ENCODE assay signal across 10 cellular contexts in genomic region chr2:179049203-179049545, GRCh38. TPM values are rescaled to one million over a fixed set of nuclear protein-coding genes. Genes with fewer than 3 reads are reported as not detected.
DNase-seq lines count a peak whose midpoint lies in the region; ATAC-seq lines count a peak whose summit lies in the region.
"Had no signal": no experiment of that assay in that cellular context is flagged by ENCODE, and none has a peak within 500 bp of the region (broad histone marks: within the 10 kb centered on the region; RNA-seq: fewer than 3 reads in every experiment).

No MANE protein-coding gene starts in this region.

- intact Hi-C loops in left colon (cut with DNase I, micrococcal nuclease), result no loop called here

- no peaks in the 10 kb centered on the region for H3K27me3 ChIP-seq in subcutaneous abdominal adipose tissue (ENCODE audit: control insufficient read depth in 5 of 5, insufficient read depth in 4 of 5, low read length in 5 of 5)

- peaks cover 6% of the 10 kb centered on the region for H3K9me3 Mint-ChIP-seq in central memory CD8-positive, alpha-beta T cell
- H3K9me3 Mint-ChIP-seq: dendritic cell treated with granulocyte-macrophage colony-stimulating factor and Interleukin-4, amounts not matched to agents 40 ng/mL and 50 ng/mL, for 4 days had no signal

- no peaks in the 10 kb centered on the region for H3K27me3 Mint-ChIP-seq in central memory CD8-positive, alpha-beta T cell
- H3K27me3 Mint-ChIP-seq: dendritic cell treated with granulocyte-macrophage colony-stimulating factor and Interleukin-4, amounts not matched to agents 40 ng/mL and 50 ng/mL, for 4 days had no signal

- ATAC-seq in HG03103 (IDR thresholded peaks at IDR 0.05; ENCODE audit: low read depth, unreplicated experiment), result peak; percentile 30
- ATAC-seq in central memory CD8-positive, alpha-beta T cell (replicated peaks; ENCODE audit: extremely low read depth, poor library complexity, severe bottlenecking), result no peak
- ATAC-seq in left colon, result no peak
- ATAC-seq: A549 had no signal

- no peaks in the 10 kb centered on the region for H3K9me3 ChIP-seq in subcutaneous abdominal adipose tissue (ENCODE audit: control insufficient read depth in 5 of 5, low read length in 5 of 5)
- H3K9me3 ChIP-seq: A549 had no signal

- no peaks in the 10 kb centered on the region for H3K36me3 ChIP-seq in subcutaneous abdominal adipose tissue (ENCODE audit: control insufficient read depth in 5 of 5, insufficient read depth in 5 of 5, low read length in 5 of 5)

- H3K9ac ChIP-seq in subcutaneous abdominal adipose tissue (ENCODE audit: low read length in 5 of 5), result peak overlapping the region in 1 of 5 donors; percentile 68

- H3K27ac ChIP-seq in subcutaneous abdominal adipose tissue (ENCODE audit: low read depth, low read length), result peak overlapping the region; percentile 16
- H3K27ac ChIP-seq: A549 had no signal

- peak overlapping the region; percentile 65 for H3K4me3 Mint-ChIP-seq in central memory CD8-positive, alpha-beta T cell

- H3K4me1 ChIP-seq in subcutaneous abdominal adipose tissue (ENCODE audit: control insufficient read depth in 5 of 5, insufficient read depth in 5 of 5, low read length in 5 of 5), result peaks cover 0 to 29% (median 24%) of the 10 kb centered on the region in 5 donors
- H3K4me1 ChIP-seq: A549 had no signal

- peaks cover 7% of the 10 kb centered on the region for H3K4me1 Mint-ChIP-seq in central memory CD8-positive, alpha-beta T cell

- peak overlapping the region; percentile 44 for H3K27ac Mint-ChIP-seq in central memory CD8-positive, alpha-beta T cell (ENCODE audit: low read depth)
- H3K27ac Mint-ChIP-seq: dendritic cell treated with granulocyte-macrophage colony-stimulating factor and Interleukin-4, amounts not matched to agents 40 ng/mL and 50 ng/mL, for 4 days had no signal

- peak; percentile 14 for DNase-seq in NOMO-1 treated with DMSO at 0.1 percent for 48 hours (lab: John Stamatoyannopoulos, UW; ENCODE audit: unreplicated experiment)
- no peak for DNase-seq in NOMO-1 treated with dmso at 0.1 percent for 144 hours (lab: John Stamatoyannopoulos, UW; ENCODE audit: unreplicated experiment)
- no peak for DNase-seq in central memory CD8-positive, alpha-beta T cell (ENCODE audit: low spot score in 2 of 2)
- DNase-seq in activated CD4-positive, alpha-beta T cell treated with anti-CD3 and anti-CD28 coated beads for 48 hours, result no peak
- DNase-seq in left colon, result no peak
- DNase-seq in GM03348 (ENCODE audit: low spot score), result no peak

- H3K36me3 Mint-ChIP-seq in central memory CD8-positive, alpha-beta T cell (ENCODE audit: insufficient read depth), result peaks cover 3% of the 10 kb centered on the region

- peak overlapping the region in 4 of 5 donors; percentile 32 to 54 (median 50) for H3K4me3 ChIP-seq in subcutaneous abdominal adipose tissue (ENCODE audit: low read depth in 1 of 5, low read length in 5 of 5)
- H3K4me3 ChIP-seq: A549 had no signal

RNA-seq across cellular contexts. Expression of gene CCDC141, which starts 0.8 kb away (rescaled TPM):
- total RNA-seq in left colon, result 1 to 10 TPM; 1.2 to 3.9 TPM
